3 cellular contexts compared by ENCODE assay signal in the genomic region with DNA sequence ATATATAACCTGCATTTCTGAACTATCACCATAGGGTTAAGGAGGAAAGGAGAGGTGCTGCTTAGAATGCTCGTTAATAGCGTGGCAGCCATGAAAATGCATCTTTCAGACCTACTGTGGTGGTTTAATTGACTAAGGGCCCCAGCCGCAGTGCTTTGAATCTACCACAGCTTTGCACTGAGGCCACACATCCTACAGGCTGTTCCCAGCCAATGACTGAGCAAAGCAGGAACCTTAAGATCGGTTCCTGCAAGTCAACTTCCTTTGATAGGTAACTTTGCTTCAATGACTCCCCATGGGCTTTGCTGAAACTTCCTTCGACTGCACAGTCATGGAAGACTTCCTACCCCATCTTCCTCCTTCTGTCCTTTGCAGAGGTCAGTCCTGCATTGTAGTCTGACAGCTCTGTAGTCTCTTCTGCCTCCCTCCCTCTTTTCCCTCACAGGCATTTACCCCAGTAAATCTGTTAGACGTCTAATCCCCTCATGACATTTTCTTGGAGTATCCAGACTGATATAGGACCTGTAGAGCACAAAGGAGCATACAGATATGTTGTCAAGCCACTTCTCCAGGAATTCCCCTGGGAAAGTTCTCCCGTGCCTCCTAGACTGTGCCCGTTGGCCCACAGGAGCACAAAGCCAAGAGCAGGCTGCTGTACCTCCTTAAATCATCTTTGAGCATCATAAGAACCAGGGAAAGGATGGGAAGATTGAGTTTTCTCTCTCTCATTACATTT.
TF ChIP-seq lines count a peak whose summit lies in the region.

No MANE protein-coding gene starts in this region.

TF ChIP-seq in GM12891, 5 proteins besides CTCF, POLR2A, EP300 and RAD21 (continued from another document):
- TF ChIP-seq POLR2AphosphoS5 (IDR thresholded peaks at IDR 0.05; ENCODE audit: low read depth, low read length) (no peak), PAX5 (IDR thresholded peaks at IDR 0.05; ENCODE audit: insufficient read depth, low read length, severe bottlenecking) (no peak), TAF1 (IDR thresholded peaks at IDR 0.05; ENCODE audit: low read depth, low read length) (no peak)

TF ChIP-seq in WTC11, 78 proteins besides CTCF, POLR2A, EP300 and RAD21 (continued from another document):
- TF ChIP-seq TEAD1 (CRISPR knock-in tag; IDR thresholded peaks at IDR 0.05): no peak
- no peak for TF ChIP-seq TP53 (CRISPR knock-in tag; IDR thresholded peaks at IDR 0.05)
- TF ChIP-seq CBFB (CRISPR knock-in tag; IDR thresholded peaks at IDR 0.05; ENCODE audit: low read depth): no peak
- no peak for TF ChIP-seq HMGA2 (CRISPR knock-in tag; IDR thresholded peaks at IDR 0.05)
- TF ChIP-seq PRRX2 (CRISPR knock-in tag; IDR thresholded peaks at IDR 0.05): no peak
- TF ChIP-seq, protein P1, sequence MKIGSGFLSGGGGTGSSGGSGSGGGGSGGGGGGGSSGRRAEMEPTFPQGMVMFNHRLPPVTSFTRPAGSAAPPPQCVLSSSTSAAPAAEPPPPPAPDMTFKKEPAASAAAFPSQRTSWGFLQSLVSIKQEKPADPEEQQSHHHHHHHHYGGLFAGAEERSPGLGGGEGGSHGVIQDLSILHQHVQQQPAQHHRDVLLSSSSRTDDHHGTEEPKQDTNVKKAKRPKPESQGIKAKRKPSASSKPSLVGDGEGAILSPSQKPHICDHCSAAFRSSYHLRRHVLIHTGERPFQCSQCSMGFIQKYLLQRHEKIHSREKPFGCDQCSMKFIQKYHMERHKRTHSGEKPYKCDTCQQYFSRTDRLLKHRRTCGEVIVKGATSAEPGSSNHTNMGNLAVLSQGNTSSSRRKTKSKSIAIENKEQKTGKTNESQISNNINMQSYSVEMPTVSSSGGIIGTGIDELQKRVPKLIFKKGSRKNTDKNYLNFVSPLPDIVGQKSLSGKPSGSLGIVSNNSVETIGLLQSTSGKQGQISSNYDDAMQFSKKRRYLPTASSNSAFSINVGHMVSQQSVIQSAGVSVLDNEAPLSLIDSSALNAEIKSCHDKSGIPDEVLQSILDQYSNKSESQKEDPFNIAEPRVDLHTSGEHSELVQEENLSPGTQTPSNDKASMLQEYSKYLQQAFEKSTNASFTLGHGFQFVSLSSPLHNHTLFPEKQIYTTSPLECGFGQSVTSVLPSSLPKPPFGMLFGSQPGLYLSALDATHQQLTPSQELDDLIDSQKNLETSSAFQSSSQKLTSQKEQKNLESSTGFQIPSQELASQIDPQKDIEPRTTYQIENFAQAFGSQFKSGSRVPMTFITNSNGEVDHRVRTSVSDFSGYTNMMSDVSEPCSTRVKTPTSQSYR (CRISPR knock-in tag; IDR thresholded peaks at IDR 0.05): no peak
- TF ChIP-seq, protein P2, sequence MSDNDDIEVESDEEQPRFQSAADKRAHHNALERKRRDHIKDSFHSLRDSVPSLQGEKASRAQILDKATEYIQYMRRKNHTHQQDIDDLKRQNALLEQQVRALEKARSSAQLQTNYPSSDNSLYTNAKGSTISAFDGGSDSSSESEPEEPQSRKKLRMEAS (CRISPR knock-in tag; IDR thresholded peaks at IDR 0.05): no peak
- TF ChIP-seq FOXK1 (CRISPR knock-in tag; IDR thresholded peaks at IDR 0.05): no peak

TF ChIP-seq in K562, 482 proteins besides CTCF, POLR2A, EP300 and RAD21:
- TF ChIP-seq, protein P3, sequence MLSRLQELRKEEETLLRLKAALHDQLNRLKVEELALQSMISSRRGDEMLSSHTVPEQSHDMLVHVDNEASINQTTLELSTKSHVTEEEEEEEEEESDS (CRISPR knock-in tag; IDR thresholded peaks at IDR 0.05): no peak
- TF ChIP-seq HMG20A (CRISPR knock-in tag; conservative IDR thresholded peaks at IDR 0.05) (no peak), ZKSCAN3 (CRISPR knock-in tag; IDR thresholded peaks at IDR 0.05) (no peak), NEUROD1 (IDR thresholded peaks at IDR 0.05; ENCODE audit: borderline replicate concordance, low read depth, low read length, partially characterized antibody) (no peak), TCF7 (IDR thresholded peaks at IDR 0.05; ENCODE audit: borderline replicate concordance) (no peak), CHCHD3 (CRISPR knock-in tag; IDR thresholded peaks at IDR 0.05) (no peak), ETS1 (conservative IDR thresholded peaks at IDR 0.05; ENCODE audit: control insufficient read depth, low read depth, low read length) (no peak), GABPB2 (CRISPR knock-in tag; conservative IDR thresholded peaks at IDR 0.05) (no peak), ATF3 (IDR thresholded peaks at IDR 0.05) (no peak), ATF3 (CRISPR knock-in tag; conservative IDR thresholded peaks at IDR 0.05) (no peak), MCM5 (IDR thresholded peaks at IDR 0.05; ENCODE audit: low read depth) (no peak), NFATC3 (IDR thresholded peaks at IDR 0.05) (no peak)
- TF ChIP-seq, protein P4, sequence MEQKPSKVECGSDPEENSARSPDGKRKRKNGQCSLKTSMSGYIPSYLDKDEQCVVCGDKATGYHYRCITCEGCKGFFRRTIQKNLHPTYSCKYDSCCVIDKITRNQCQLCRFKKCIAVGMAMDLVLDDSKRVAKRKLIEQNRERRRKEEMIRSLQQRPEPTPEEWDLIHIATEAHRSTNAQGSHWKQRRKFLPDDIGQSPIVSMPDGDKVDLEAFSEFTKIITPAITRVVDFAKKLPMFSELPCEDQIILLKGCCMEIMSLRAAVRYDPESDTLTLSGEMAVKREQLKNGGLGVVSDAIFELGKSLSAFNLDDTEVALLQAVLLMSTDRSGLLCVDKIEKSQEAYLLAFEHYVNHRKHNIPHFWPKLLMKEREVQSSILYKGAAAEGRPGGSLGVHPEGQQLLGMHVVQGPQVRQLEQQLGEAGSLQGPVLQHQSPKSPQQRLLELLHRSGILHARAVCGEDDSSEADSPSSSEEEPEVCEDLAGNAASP (IDR thresholded peaks at IDR 0.05): no peak
